In the genomic region with DNA sequence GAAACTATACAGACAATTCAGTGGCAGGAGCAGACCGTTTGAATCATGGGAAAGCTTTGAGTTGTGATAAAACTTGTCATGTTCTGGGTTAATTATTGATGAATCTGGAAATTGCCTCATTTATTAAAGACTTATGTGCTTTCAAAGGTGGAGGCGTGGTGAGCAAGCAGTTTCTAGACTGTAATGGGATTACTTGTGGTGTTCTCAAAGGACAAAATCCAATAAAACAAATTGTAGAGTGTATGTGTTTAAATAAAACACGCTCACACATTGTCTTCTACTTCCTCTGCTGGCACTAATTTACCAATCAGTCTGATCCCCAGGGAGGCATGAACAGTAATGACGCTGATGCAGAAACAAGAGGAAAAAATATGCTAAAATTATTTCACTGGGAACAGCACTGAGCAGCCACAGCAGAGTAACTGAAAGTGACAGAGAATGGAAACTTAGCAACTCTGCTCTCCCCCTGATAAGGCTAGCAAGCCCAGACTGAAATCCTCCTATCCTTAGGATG, we compare ENCODE assay signal across 1 cellular context.
A peak's percentile ranks its signal among the peaks of the same experiment; 100 is the strongest.
TF ChIP-seq lines count a peak whose summit lies in the region.

No MANE protein-coding gene starts in this region.

TF ChIP-seq in GM12878, 131 proteins besides CTCF, POLR2A, EP300 and RAD21 (continued from another document):
- TF ChIP-seq, protein P1, sequence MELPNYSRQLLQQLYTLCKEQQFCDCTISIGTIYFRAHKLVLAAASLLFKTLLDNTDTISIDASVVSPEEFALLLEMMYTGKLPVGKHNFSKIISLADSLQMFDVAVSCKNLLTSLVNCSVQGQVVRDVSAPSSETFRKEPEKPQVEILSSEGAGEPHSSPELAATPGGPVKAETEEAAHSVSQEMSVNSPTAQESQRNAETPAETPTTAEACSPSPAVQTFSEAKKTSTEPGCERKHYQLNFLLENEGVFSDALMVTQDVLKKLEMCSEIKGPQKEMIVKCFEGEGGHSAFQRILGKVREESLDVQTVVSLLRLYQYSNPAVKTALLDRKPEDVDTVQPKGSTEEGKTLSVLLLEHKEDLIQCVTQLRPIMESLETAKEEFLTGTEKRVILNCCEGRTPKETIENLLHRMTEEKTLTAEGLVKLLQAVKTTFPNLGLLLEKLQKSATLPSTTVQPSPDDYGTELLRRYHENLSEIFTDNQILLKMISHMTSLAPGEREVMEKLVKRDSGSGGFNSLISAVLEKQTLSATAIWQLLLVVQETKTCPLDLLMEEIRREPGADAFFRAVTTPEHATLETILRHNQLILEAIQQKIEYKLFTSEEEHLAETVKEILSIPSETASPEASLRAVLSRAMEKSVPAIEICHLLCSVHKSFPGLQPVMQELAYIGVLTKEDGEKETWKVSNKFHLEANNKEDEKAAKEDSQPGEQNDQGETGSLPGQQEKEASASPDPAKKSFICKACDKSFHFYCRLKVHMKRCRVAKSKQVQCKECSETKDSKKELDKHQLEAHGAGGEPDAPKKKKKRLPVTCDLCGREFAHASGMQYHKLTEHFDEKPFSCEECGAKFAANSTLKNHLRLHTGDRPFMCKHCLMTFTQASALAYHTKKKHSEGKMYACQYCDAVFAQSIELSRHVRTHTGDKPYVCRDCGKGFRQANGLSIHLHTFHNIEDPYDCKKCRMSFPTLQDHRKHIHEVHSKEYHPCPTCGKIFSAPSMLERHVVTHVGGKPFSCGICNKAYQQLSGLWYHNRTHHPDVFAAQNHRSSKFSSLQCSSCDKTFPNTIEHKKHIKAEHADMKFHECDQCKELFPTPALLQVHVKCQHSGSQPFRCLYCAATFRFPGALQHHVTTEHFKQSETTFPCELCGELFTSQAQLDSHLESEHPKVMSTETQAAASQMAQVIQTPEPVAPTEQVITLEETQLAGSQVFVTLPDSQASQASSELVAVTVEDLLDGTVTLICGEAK (IDR thresholded peaks at IDR 0.05; ENCODE audit: borderline replicate concordance) = peak; percentile 22; the same call in 1 of the 2 replicates
- TF ChIP-seq NBN (IDR thresholded peaks at IDR 0.05) (peak; percentile 32; the same call in 1 of the 2 replicates), IKZF1 (conservative IDR thresholded peaks at IDR 0.05) (peak; percentile 60), IKZF2 (IDR thresholded peaks at IDR 0.05) (peak; percentile 67 to 72; a peak in 2 of 4 replicates), MEF2B (IDR thresholded peaks at IDR 0.05; ENCODE audit: partially characterized antibody, poor library complexity, severe bottlenecking) (peak; percentile 71), ATF7 (IDR thresholded peaks at IDR 0.05; ENCODE audit: low read depth) (peak; percentile 56; the same call in 1 of the 2 replicates), ZNF217 (IDR thresholded peaks at IDR 0.05) (peak; percentile 18; the same call in 1 of the 2 replicates), SIX5 (IDR thresholded peaks at IDR 0.05; ENCODE audit: low read depth, low read length, severe bottlenecking) (no peak), ZZZ3 (IDR thresholded peaks at IDR 0.05; ENCODE audit: control insufficient read depth, insufficient read length, low read depth) (no peak)
- TF ChIP-seq, protein P2, sequence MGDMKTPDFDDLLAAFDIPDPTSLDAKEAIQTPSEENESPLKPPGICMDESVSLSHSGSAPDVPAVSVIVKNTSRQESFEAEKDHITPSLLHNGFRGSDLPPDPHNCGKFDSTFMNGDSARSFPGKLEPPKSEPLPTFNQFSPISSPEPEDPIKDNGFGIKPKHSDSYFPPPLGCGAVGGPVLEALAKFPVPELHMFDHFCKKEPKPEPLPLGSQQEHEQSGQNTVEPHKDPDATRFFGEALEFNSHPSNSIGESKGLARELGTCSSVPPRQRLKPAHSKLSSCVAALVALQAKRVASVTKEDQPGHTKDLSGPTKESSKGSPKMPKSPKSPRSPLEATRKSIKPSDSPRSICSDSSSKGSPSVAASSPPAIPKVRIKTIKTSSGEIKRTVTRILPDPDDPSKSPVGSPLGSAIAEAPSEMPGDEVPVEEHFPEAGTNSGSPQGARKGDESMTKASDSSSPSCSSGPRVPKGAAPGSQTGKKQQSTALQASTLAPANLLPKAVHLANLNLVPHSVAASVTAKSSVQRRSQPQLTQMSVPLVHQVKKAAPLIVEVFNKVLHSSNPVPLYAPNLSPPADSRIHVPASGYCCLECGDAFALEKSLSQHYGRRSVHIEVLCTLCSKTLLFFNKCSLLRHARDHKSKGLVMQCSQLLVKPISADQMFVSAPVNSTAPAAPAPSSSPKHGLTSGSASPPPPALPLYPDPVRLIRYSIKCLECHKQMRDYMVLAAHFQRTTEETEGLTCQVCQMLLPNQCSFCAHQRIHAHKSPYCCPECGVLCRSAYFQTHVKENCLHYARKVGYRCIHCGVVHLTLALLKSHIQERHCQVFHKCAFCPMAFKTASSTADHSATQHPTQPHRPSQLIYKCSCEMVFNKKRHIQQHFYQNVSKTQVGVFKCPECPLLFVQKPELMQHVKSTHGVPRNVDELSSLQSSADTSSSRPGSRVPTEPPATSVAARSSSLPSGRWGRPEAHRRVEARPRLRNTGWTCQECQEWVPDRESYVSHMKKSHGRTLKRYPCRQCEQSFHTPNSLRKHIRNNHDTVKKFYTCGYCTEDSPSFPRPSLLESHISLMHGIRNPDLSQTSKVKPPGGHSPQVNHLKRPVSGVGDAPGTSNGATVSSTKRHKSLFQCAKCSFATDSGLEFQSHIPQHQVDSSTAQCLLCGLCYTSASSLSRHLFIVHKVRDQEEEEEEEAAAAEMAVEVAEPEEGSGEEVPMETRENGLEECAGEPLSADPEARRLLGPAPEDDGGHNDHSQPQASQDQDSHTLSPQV (IDR thresholded peaks at IDR 0.05) = no peak
- TF ChIP-seq, protein P3, sequence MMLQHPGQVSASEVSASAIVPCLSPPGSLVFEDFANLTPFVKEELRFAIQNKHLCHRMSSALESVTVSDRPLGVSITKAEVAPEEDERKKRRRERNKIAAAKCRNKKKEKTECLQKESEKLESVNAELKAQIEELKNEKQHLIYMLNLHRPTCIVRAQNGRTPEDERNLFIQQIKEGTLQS (IDR thresholded peaks at IDR 0.05; ENCODE audit: borderline replicate concordance, extremely low read depth, low read depth, low read length) = no peak
- TF ChIP-seq, protein P4, sequence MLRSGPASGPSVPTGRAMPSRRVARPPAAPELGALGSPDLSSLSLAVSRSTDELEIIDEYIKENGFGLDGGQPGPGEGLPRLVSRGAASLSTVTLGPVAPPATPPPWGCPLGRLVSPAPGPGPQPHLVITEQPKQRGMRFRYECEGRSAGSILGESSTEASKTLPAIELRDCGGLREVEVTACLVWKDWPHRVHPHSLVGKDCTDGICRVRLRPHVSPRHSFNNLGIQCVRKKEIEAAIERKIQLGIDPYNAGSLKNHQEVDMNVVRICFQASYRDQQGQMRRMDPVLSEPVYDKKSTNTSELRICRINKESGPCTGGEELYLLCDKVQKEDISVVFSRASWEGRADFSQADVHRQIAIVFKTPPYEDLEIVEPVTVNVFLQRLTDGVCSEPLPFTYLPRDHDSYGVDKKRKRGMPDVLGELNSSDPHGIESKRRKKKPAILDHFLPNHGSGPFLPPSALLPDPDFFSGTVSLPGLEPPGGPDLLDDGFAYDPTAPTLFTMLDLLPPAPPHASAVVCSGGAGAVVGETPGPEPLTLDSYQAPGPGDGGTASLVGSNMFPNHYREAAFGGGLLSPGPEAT (IDR thresholded peaks at IDR 0.05; ENCODE audit: low read depth) = peak; percentile 63; the same call in 1 of the 2 replicates
